Comparison of ENCODE assay signal across 27 cellular contexts in genomic region chr11:132802932-132803331, GRCh38.
"Had no signal": no experiment of that assay in that cellular context is flagged by ENCODE, and none has a peak within 500 bp of the region (broad histone marks: within the 10 kb centered on the region; RNA-seq: fewer than 3 reads in every experiment).

No MANE protein-coding gene starts in this region.

- H3K27me3 ChIP-seq: left lung, neural progenitor cell, neutrophil, right atrium auricular region, right lobe of liver, stomach, testis, thyroid gland, transverse colon, upper lobe of left lung, vagina had no signal

- H3K36me3 ChIP-seq: left lung, lower lobe of right lung, neural progenitor cell, neutrophil, right atrium auricular region, right lobe of liver, stomach, thyroid gland, transverse colon, upper lobe of left lung, vagina had no signal

- H3K4me1 ChIP-seq: left lung, lower lobe of right lung, right atrium auricular region, right lobe of liver, stomach, testis, thyroid gland, transverse colon, upper lobe of left lung, vagina had no signal

- H3K36me3 Mint-ChIP-seq: naive thymus-derived CD8-positive, alpha-beta T cell; neural progenitor cell; stimulated activated memory B cell treated with anti-CD40 and anti-IgM and Interleukin-4, amounts not matched to agents 10 μg/mL and 1 μg/mL and 100 μg/mL, for 72 hours had no signal

- H3K9me3 ChIP-seq: lower lobe of right lung, neutrophil, right atrium auricular region, stomach, testis, thyroid gland, transverse colon, upper lobe of left lung, vagina had no signal

- H3K27me3 Mint-ChIP-seq: stimulated activated memory B cell treated with anti-CD40 and anti-IgM and Interleukin-4, amounts not matched to agents 10 μg/mL and 1 μg/mL and 100 μg/mL, for 72 hours had no signal

- H3K27ac Mint-ChIP-seq: naive thymus-derived CD8-positive, alpha-beta T cell; neural progenitor cell; progenitor cell of endocrine pancreas; stimulated activated memory B cell treated with anti-CD40 and anti-IgM and Interleukin-4, amounts not matched to agents 10 μg/mL and 1 μg/mL and 100 μg/mL, for 72 hours had no signal

- DNase-seq: kidney glomerular epithelial cell; left cardiac atrium; left lung; lower lobe of right lung; mesenchymal stem cell; naive thymus-derived CD8-positive, alpha-beta T cell; occipital lobe; right lobe of liver; stimulated activated CD4-positive, alpha-beta T cell treated with anti-CD3 and anti-CD28 coated beads, Interleukin-1b, Interleukin-23, amount 100 ng/mL, for 48 hours; stimulated activated CD4-positive, alpha-beta T cell treated with anti-CD3 and anti-CD28 coated beads, Interleukin-2, amount 100 ng/mL, for 48 hours; stimulated activated CD4-positive, alpha-beta T cell treated with anti-CD3 and anti-CD28 coated beads, Interleukin-4, amount 100 ng/mL, for 4 hours; stimulated activated CD8-positive, alpha-beta memory T cell treated with anti-CD3 and anti-CD28 coated beads, Interleukin-4, amount 100 ng/mL, for 48 hours; stimulated activated naive CD8-positive, alpha-beta T cell treated with anti-CD3 and anti-CD28 coated beads, Interleukin-15, Interleukin-2, amounts not matched to agents 100 U/mL and 50 U/mL, for 24 hours; stomach; testis; thyroid gland; transverse colon; upper lobe of left lung had no signal

- H3K9ac ChIP-seq: neural progenitor cell had no signal

- H3K4me3 ChIP-seq: hepatocyte, left lung, lower lobe of right lung, neural progenitor cell, right atrium auricular region, right lobe of liver, smooth muscle cell, stomach, testis, thyroid gland, transverse colon, upper lobe of left lung, vagina had no signal

- H3K4me3 Mint-ChIP-seq: naive thymus-derived CD8-positive, alpha-beta T cell; nephron; neural progenitor cell; stimulated activated memory B cell treated with anti-CD40 and anti-IgM and Interleukin-4, amounts not matched to agents 10 μg/mL and 1 μg/mL and 100 μg/mL, for 72 hours had no signal

- H3K4me1 Mint-ChIP-seq: naive thymus-derived CD8-positive, alpha-beta T cell; nephron; stimulated activated memory B cell treated with anti-CD40 and anti-IgM and Interleukin-4, amounts not matched to agents 10 μg/mL and 1 μg/mL and 100 μg/mL, for 72 hours had no signal

- H3K27ac ChIP-seq: hepatocyte, left lung, lower lobe of right lung, neural progenitor cell, neutrophil, right atrium auricular region, right lobe of liver, stomach, testis, thyroid gland, transverse colon, upper lobe of left lung, vagina had no signal
